Comparison of ENCODE assay signal across 29 cellular contexts in the genomic region with DNA sequence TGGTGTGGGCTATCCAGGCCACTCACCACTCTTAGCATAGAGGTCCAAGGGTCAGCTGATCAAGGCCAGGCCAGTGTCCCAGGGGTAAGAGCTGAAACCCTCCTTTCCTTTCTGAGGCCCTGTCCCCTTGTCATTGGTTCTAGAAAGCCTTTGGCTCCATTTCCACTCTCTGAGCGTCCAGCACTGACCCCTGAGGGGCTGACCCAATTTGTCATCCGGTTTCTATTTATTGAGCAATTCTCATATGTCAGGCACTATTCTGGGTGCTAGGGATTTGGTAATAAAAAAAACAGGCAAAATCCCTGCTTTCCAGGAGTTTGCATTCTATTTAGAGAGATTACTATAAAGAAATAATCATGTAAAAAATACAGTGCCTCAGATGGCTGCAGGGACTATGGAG. TPM values are rescaled to one million over a fixed set of nuclear protein-coding genes. Genes with fewer than 3 reads are reported as not detected.
"Had no signal": no experiment of that assay in that cellular context is flagged by ENCODE, and none has a peak within 500 bp of the region (broad histone marks: within the 10 kb centered on the region; RNA-seq: fewer than 3 reads in every experiment).

No MANE protein-coding gene starts in this region.

- H3K27ac Mint-ChIP-seq: activated CD4-positive, alpha-beta memory T cell treated with anti-CD3 and anti-CD28 coated beads for 36 hours; activated CD4-positive, alpha-beta T cell treated with anti-CD3 and anti-CD28 coated beads, Interleukin-2, amount 10 ng/mL, durations not matched to agents 7 days and 5 days; activated naive CD4-positive, alpha-beta T cell treated with anti-CD3 and anti-CD28 coated beads, Interleukin-2, amount 50 U/mL, for 72 hours; activated naive CD8-positive, alpha-beta T cell treated with anti-CD3 and anti-CD28 coated beads, Interleukin-2, amount 50 U/mL, for 24 hours had no signal

- H3K4me3 Mint-ChIP-seq: activated CD4-positive, alpha-beta memory T cell treated with anti-CD3 and anti-CD28 coated beads for 36 hours; activated CD4-positive, alpha-beta T cell treated with anti-CD3 and anti-CD28 coated beads, Interleukin-2, amount 10 ng/mL, durations not matched to agents 7 days and 5 days; activated naive CD8-positive, alpha-beta T cell treated with anti-CD3 and anti-CD28 coated beads, Interleukin-2, amount 50 U/mL, for 24 hours; activated T-cell treated with anti-CD3 and anti-CD28 coated beads, Interleukin-2, amount 50 U/mL, for 4 hours; T-cell had no signal

- H3K36me3 ChIP-seq: ascending aorta, Peyer's patch had no signal

- H3K4me1 ChIP-seq: ascending aorta, Peyer's patch had no signal

- ATAC-seq: activated naive CD4-positive, alpha-beta T cell treated with anti-CD3 and anti-CD28 coated beads, Interleukin-2, amount 50 U/mL, for 72 hours; activated naive CD8-positive, alpha-beta T cell treated with anti-CD3 and anti-CD28 coated beads, Interleukin-2, amount 50 U/mL, for 24 hours; activated T-cell treated with anti-CD3 and anti-CD28 coated beads, Interleukin-2, amount 50 U/mL, for 4 hours; body of pancreas; K562; T-cell had no signal

- H3K9me3 Mint-ChIP-seq: activated CD4-positive, alpha-beta memory T cell treated with anti-CD3 and anti-CD28 coated beads for 36 hours; activated CD4-positive, alpha-beta T cell treated with anti-CD3 and anti-CD28 coated beads, Interleukin-2, amount 10 ng/mL, durations not matched to agents 7 days and 5 days; activated naive CD4-positive, alpha-beta T cell treated with anti-CD3 and anti-CD28 coated beads, Interleukin-2, amount 50 U/mL, for 72 hours; activated naive CD8-positive, alpha-beta T cell treated with anti-CD3 and anti-CD28 coated beads, Interleukin-2, amount 50 U/mL, for 24 hours; activated T-cell treated with anti-CD3 and anti-CD28 coated beads, Interleukin-2, amount 50 U/mL, for 4 hours; T-cell had no signal

- DNase-seq: activated CD4-positive, alpha-beta memory T cell treated with anti-CD3 and anti-CD28 coated beads for 36 hours; activated CD4-positive, alpha-beta T cell treated with anti-CD3 and anti-CD28 coated beads, Interleukin-2, amount 10 ng/mL, durations not matched to agents 7 days and 5 days; activated CD4-positive, CD25-positive, alpha-beta regulatory T cell; activated CD8-positive, alpha-beta memory T cell treated with anti-CD3 and anti-CD28 coated beads for 24 hours; activated effector memory CD4-positive, alpha-beta T cell treated with anti-CD3 and anti-CD28 coated beads, Interleukin-2, amount 50 U/mL, for 16 hours; activated naive CD4-positive, alpha-beta T cell treated with Interleukin-2 at 50 U/mL for 16 hours; activated naive CD8-positive, alpha-beta T cell treated with anti-CD3 and anti-CD28 coated beads, Interleukin-2, amount 50 U/mL, for 24 hours; activated T-cell treated with anti-CD3 and anti-CD28 coated beads, Interleukin-2, amount 50 U/mL, for 4 hours; amniotic stem cell; body of pancreas; Karpas-422; MM.1S; NCI-H1105; NCI-H1436; NCI-H1694 treated with DMSO at 0.1 percent for 48 hours; NCI-H2029 treated with DMSO at 0.1 percent for 48 hours; NCI-H345; NCI-H510A; NCI-H526 treated with DMSO at 0.1 percent for 48 hours; Peyer's patch; SHP77 treated with DMSO at 0.1 percent for 48 hours; T-cell had no signal

- H3K9me3 ChIP-seq: ascending aorta, body of pancreas, Peyer's patch had no signal

- H3K36me3 Mint-ChIP-seq: activated CD4-positive, alpha-beta memory T cell treated with anti-CD3 and anti-CD28 coated beads for 36 hours; activated naive CD4-positive, alpha-beta T cell treated with anti-CD3 and anti-CD28 coated beads, Interleukin-2, amount 50 U/mL, for 72 hours; T-cell had no signal

- FAIRE-seq: K562 had no signal

- H3K4me1 Mint-ChIP-seq: activated CD4-positive, alpha-beta T cell treated with anti-CD3 and anti-CD28 coated beads, Interleukin-2, amount 10 ng/mL, durations not matched to agents 7 days and 5 days; activated naive CD8-positive, alpha-beta T cell treated with anti-CD3 and anti-CD28 coated beads, Interleukin-2, amount 50 U/mL, for 24 hours had no signal

- H3K27me3 ChIP-seq: ascending aorta, body of pancreas, Peyer's patch had no signal

- H3K4me3 ChIP-seq: ascending aorta, body of pancreas, K562, Peyer's patch had no signal

- H3K27ac ChIP-seq: ascending aorta, Peyer's patch, RWPE1, VCaP had no signal

RNA-seq across cellular contexts. Expression of a gene that starts 3.4 kb away (rescaled TPM):
- total RNA-seq: activated CD4-positive, alpha-beta memory T cell treated with anti-CD3 and anti-CD28 coated beads for 36 hours; activated CD4-positive, alpha-beta T cell treated with anti-CD3 and anti-CD28 coated beads, Interleukin-2, amount 10 ng/mL, durations not matched to agents 7 days and 5 days; activated naive CD4-positive, alpha-beta T cell treated with anti-CD3 and anti-CD28 coated beads, Interleukin-2, amount 50 U/mL, for 72 hours; activated T-cell treated with anti-CD3 and anti-CD28 coated beads, Interleukin-2, amount 50 U/mL, for 4 hours; ascending aorta; body of pancreas; bronchial epithelial cell; K562; Peyer's patch; T-cell; T-helper 2 cell treated with Interferon-gamma antibody and Interleukin-4, amounts not matched to agents 100 ng/mL and 5 ng/mL, for 36 hours had no signal
- polyA plus RNA-seq: K562 had no signal

RNA-seq across cellular contexts. Expression of a gene that starts 19.8 kb away (rescaled TPM):
- total RNA-seq: activated CD4-positive, alpha-beta memory T cell treated with anti-CD3 and anti-CD28 coated beads for 36 hours; activated naive CD4-positive, alpha-beta T cell treated with anti-CD3 and anti-CD28 coated beads, Interleukin-2, amount 50 U/mL, for 72 hours; ascending aorta; body of pancreas; bronchial epithelial cell had no signal
- polyA plus RNA-seq: K562 had no signal

RNA-seq across cellular contexts. Expression of a gene that starts 47.9 kb away (rescaled TPM):
- total RNA-seq: activated CD4-positive, alpha-beta memory T cell treated with anti-CD3 and anti-CD28 coated beads for 36 hours; activated naive CD4-positive, alpha-beta T cell treated with anti-CD3 and anti-CD28 coated beads, Interleukin-2, amount 50 U/mL, for 72 hours; activated T-cell treated with anti-CD3 and anti-CD28 coated beads, Interleukin-2, amount 50 U/mL, for 4 hours; ascending aorta; body of pancreas; bronchial epithelial cell had no signal
